ENCODE assay signal across 20 cellular contexts in the genomic region with DNA sequence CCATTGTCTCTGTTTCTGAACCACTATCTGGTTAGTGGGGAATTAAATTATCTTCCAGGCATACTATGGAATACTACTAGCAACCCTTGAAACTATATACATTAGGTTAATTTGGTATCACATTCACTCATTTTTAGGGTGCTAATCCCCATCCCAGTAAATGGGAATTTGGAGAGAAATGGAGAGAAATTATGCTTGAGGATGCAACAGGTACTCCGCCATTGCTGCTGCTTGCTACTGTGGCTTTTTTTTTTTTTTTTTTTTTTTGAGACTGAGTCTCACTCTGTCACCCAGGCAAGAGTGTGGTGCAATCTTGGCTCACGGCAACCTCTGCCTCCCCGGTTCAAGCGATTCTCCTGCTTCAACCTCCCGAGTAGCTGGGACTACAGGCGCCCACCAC.
"Had no signal": no experiment of that assay in that cellular context is flagged by ENCODE, and none has a peak within 500 bp of the region (broad histone marks: within the 10 kb centered on the region; RNA-seq: fewer than 3 reads in every experiment).

No MANE protein-coding gene starts in this region.

- H3K9me3 Mint-ChIP-seq: dendritic cell treated with granulocyte-macrophage colony-stimulating factor and Interleukin-4, amounts not matched to agents 40 ng/mL and 50 ng/mL, for 4 days; effector memory CD8-positive, alpha-beta T cell; endodermal cell had no signal

- H3K36me3 Mint-ChIP-seq: mesothelial cell of epicardium had no signal

- H3K4me1 ChIP-seq: colonic mucosa, esophagus squamous epithelium, gastrocnemius medialis, heart right ventricle, left lung, lower lobe of right lung had no signal

- DNase-seq: colonic mucosa; cortex of kidney; effector CD8-positive, alpha-beta T cell; effector memory CD8-positive, alpha-beta T cell; esophagus squamous epithelium; foreskin melanocyte; gastrocnemius medialis; glutamatergic neuron; heart right ventricle; hippocampal formation; left cardiac atrium; left lung; left ventricle myocardium superior; lower lobe of right lung; naive B cell had no signal

- H3K27me3 ChIP-seq: colonic mucosa had no signal

- H3K9me3 ChIP-seq: colonic mucosa, esophagus squamous epithelium, gastrocnemius medialis, left lung, lower lobe of right lung, mucosa of descending colon had no signal

- ATAC-seq: effector memory CD8-positive, alpha-beta T cell; gastrocnemius medialis; left cardiac atrium; lower lobe of right lung had no signal

- H3K27ac ChIP-seq: colonic mucosa, epithelial cell of prostate, esophagus squamous epithelium, gastrocnemius medialis, heart right ventricle, left lung, lower lobe of right lung had no signal

- H3K4me3 ChIP-seq: colonic mucosa, esophagus squamous epithelium, gastrocnemius medialis, heart right ventricle, left lung, lower lobe of right lung, mucosa of descending colon had no signal

- H3K27ac Mint-ChIP-seq: dendritic cell treated with granulocyte-macrophage colony-stimulating factor and Interleukin-4, amounts not matched to agents 40 ng/mL and 50 ng/mL, for 4 days; effector memory CD8-positive, alpha-beta T cell; endodermal cell; mesothelial cell of epicardium; naive B cell had no signal

- H3K4me3 Mint-ChIP-seq: dendritic cell treated with granulocyte-macrophage colony-stimulating factor and Interleukin-4, amounts not matched to agents 40 ng/mL and 50 ng/mL, for 4 days; effector memory CD8-positive, alpha-beta T cell; endodermal cell; mesothelial cell of epicardium; naive B cell had no signal

- H3K36me3 ChIP-seq: colonic mucosa, esophagus squamous epithelium, gastrocnemius medialis, heart right ventricle, left lung, lower lobe of right lung had no signal
